Comparison of ENCODE assay signal across 11 cellular contexts in the genomic region with DNA sequence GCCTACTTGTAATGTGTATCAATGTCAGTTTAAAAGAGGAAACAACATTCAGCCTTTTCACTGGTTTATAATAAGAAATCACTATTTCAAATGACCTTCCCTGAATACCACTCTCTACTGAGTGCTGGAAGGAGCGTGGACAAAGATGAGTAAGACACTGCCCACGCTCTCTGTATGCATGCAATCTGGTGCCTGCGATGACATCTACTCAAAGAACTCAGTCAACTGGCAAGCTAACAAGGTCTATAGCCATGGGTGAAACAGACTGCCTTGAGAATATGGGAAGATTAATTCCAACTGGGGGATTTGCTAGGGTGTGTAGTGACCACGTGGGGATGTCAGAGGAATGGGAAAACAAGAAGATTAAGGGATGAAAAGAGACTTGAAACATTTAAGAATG. TPM values are rescaled to one million over a fixed set of nuclear protein-coding genes. Genes with fewer than 3 reads are reported as not detected.
DNase-seq lines count a peak whose midpoint lies in the region; ATAC-seq lines count a peak whose summit lies in the region.
"Had no signal": no experiment of that assay in that cellular context is flagged by ENCODE, and none has a peak within 500 bp of the region (broad histone marks: within the 10 kb centered on the region; RNA-seq: fewer than 3 reads in every experiment).

No MANE protein-coding gene starts in this region.

- no peak overlapping the region for H3K27ac Mint-ChIP-seq in activated naive CD8-positive, alpha-beta T cell treated with anti-CD3 and anti-CD28 coated beads for 36 hours
- no peak overlapping the region for H3K27ac Mint-ChIP-seq in T-helper 2 cell treated with Interferon-gamma antibody and Interleukin-4, amounts not matched to agents 5 μg/mL and 100 μg/mL, for 36 hours
- H3K27ac Mint-ChIP-seq: T-helper 17 cell had no signal

- H3K4me1 Mint-ChIP-seq in activated naive CD8-positive, alpha-beta T cell treated with anti-CD3 and anti-CD28 coated beads for 36 hours = no peaks in the 10 kb centered on the region
- H3K4me1 Mint-ChIP-seq in T-helper 2 cell treated with Interferon-gamma antibody and Interleukin-4, amounts not matched to agents 5 μg/mL and 100 μg/mL, for 36 hours (ENCODE audit: low read depth) = no peaks in the 10 kb centered on the region
- H3K4me1 Mint-ChIP-seq: T-helper 17 cell had no signal

- peak; percentile 73 for ATAC-seq in esophagus mucosa
- no peak for ATAC-seq in GM19324 (IDR thresholded peaks at IDR 0.05; ENCODE audit: low FRiP score, unreplicated experiment)
- ATAC-seq: T-helper 17 cell had no signal

- no peak overlapping the region for H3K4me3 Mint-ChIP-seq in activated naive CD8-positive, alpha-beta T cell treated with anti-CD3 and anti-CD28 coated beads for 36 hours
- H3K4me3 Mint-ChIP-seq in T-helper 2 cell treated with Interferon-gamma antibody and Interleukin-4, amounts not matched to agents 5 μg/mL and 100 μg/mL, for 36 hours = no peak overlapping the region
- H3K4me3 Mint-ChIP-seq: T-helper 17 cell had no signal

- no peaks in the 10 kb centered on the region for H3K36me3 Mint-ChIP-seq in activated naive CD8-positive, alpha-beta T cell treated with anti-CD3 and anti-CD28 coated beads for 36 hours
- no peaks in the 10 kb centered on the region for H3K36me3 Mint-ChIP-seq in T-helper 2 cell treated with Interferon-gamma antibody and Interleukin-4, amounts not matched to agents 5 μg/mL and 100 μg/mL, for 36 hours (ENCODE audit: low read depth)

- H3K27me3 Mint-ChIP-seq in activated naive CD8-positive, alpha-beta T cell treated with anti-CD3 and anti-CD28 coated beads for 36 hours = peaks cover 13% of the 10 kb centered on the region
- no peaks in the 10 kb centered on the region for H3K27me3 Mint-ChIP-seq in T-helper 2 cell treated with Interferon-gamma antibody and Interleukin-4, amounts not matched to agents 5 μg/mL and 100 μg/mL, for 36 hours (ENCODE audit: low read depth)

- DNase-seq in Daoy (ENCODE audit: low read depth) (peak; percentile 67), NCI-H82 treated with DMSO at 0.1 percent for 48 hours (lab: John Stamatoyannopoulos, UW; ENCODE audit: unreplicated experiment) (peak; percentile 85), non-pigmented ciliary epithelial cell (ENCODE audit: low read depth) (peak; percentile 94), COR-L47 (lab: John Stamatoyannopoulos, UW) (no peak)
- no peak for DNase-seq in activated naive CD8-positive, alpha-beta T cell treated with anti-CD3 and anti-CD28 coated beads for 36 hours
- no peak for DNase-seq in T-helper 2 cell treated with Interferon-gamma antibody and Interleukin-4, amounts not matched to agents 5 μg/mL and 100 μg/mL, for 36 hours (ENCODE audit: low spot score)
- DNase-seq: activated gamma-delta T cell, NCI-H2029, T-helper 17 cell had no signal

- no peaks in the 10 kb centered on the region for H3K9me3 Mint-ChIP-seq in activated naive CD8-positive, alpha-beta T cell treated with anti-CD3 and anti-CD28 coated beads for 36 hours
- no peaks in the 10 kb centered on the region for H3K9me3 Mint-ChIP-seq in T-helper 2 cell treated with Interferon-gamma antibody and Interleukin-4, amounts not matched to agents 5 μg/mL and 100 μg/mL, for 36 hours

RNA-seq across cellular contexts. Expression of a gene that starts 49.4 kb away (rescaled TPM):
- total RNA-seq in Daoy (2014; rRNA removed; shearing (Covaris generic)) = 5.1 and 7.4 TPM in 2 replicates
- total RNA-seq in esophagus mucosa = 34.9 TPM
- total RNA-seq in activated naive CD8-positive, alpha-beta T cell treated with anti-CD3 and anti-CD28 coated beads for 36 hours = under 1 TPM; 0.56 to 0.92 TPM

Comparison
In these comparisons a context has a peak if more than half of its experiments do, and no peak if none do; other contexts are left out.
1. DNase-seq: peak in Daoy (single experiment), NCI-H82 treated with DMSO at 0.1 percent for 48 hours (single experiment) and non-pigmented ciliary epithelial cell (single experiment); none in activated naive CD8-positive, alpha-beta T cell treated with anti-CD3 and anti-CD28 coated beads for 36 hours (single experiment), T-helper 2 cell treated with Interferon-gamma antibody and Interleukin-4, amounts not matched to agents 5 μg/mL and 100 μg/mL, for 36 hours (single experiment) and COR-L47 (single experiment).